Comparison of ENCODE assay signal across 27 cellular contexts in the genomic region with DNA sequence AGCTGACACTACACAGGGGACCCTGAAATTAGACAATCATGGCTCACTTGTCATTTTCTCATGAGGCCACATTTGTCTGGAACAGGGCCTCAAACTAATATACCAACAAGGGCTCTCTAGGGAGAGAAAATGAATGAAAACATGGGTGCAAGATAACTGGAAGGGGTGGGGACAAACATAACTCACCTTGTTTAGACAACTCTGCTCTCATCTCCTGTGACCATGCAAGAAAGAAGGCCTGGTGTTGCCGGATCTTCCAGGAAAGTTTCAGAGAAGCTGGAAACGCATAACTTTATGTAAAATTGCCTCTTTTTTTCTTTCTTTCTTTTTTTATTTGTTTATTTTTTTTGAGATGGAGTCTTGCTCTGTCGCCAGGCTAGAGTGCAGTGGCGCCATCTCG.
"Had no signal": no experiment of that assay in that cellular context is flagged by ENCODE, and none has a peak within 500 bp of the region (broad histone marks: within the 10 kb centered on the region; RNA-seq: fewer than 3 reads in every experiment).

No MANE protein-coding gene starts in this region.

- H3K4me3 ChIP-seq: stomach, suprapubic skin, testis, thoracic aorta, thyroid gland, tibial artery, tibial nerve, transverse colon, upper lobe of left lung, upper lobe of right lung, uterus, vagina had no signal

- H3K36me3 ChIP-seq: stomach, suprapubic skin, thoracic aorta, thyroid gland, tibial artery, tibial nerve, transverse colon, upper lobe of left lung, upper lobe of right lung, uterus, vagina had no signal

- H3K27ac ChIP-seq: stomach, suprapubic skin, testis, thoracic aorta, thyroid gland, tibial artery, tibial nerve, transverse colon, upper lobe of left lung, upper lobe of right lung, uterus, vagina had no signal

- DNase-seq: stimulated activated CD4-positive, alpha-beta T cell treated with anti-CD3 and anti-CD28 coated beads, Interleukin-2, amount 100 ng/mL, for 48 hours; stimulated activated CD4-positive, alpha-beta T cell treated with anti-CD3 and anti-CD28 coated beads, Interleukin-4, amount 100 ng/mL, for 1 hour; stimulated activated CD4-positive, alpha-beta T cell treated with anti-CD3 and anti-CD28 coated beads, Interleukin-4, amount 100 ng/mL, for 24 hours; stimulated activated CD4-positive, alpha-beta T cell treated with anti-CD3 and anti-CD28 coated beads, Interleukin-4, amount 100 ng/mL, for 4 hours; stimulated activated CD8-positive, alpha-beta memory T cell treated with anti-CD3 and anti-CD28 coated beads, Interleukin-4, amount 100 ng/mL, for 48 hours; stimulated activated naive B cell treated with anti-CD40 and anti-IgM and Interleukin-4, amounts not matched to agents 10 μg/mL and 1 μg/mL and 100 μg/mL, for 72 hours; stimulated activated naive CD4-positive, alpha-beta T cell; stimulated activated naive CD4-positive, alpha-beta T cell treated with Interleukin-2 at 50 U/mL for 16 hours; stimulated activated naive CD8-positive, alpha-beta T cell treated with anti-CD3 and anti-CD28 coated beads, Interleukin-15, amount 100 ng/mL, for 72 hours; stimulated activated naive CD8-positive, alpha-beta T cell treated with anti-CD3 and anti-CD28 coated beads, Interleukin-15, Interleukin-2, amounts not matched to agents 100 U/mL and 50 U/mL, for 24 hours; stomach; substantia nigra; testis; thyroid gland; tibial artery; transverse colon; trophoblast cell; upper lobe of left lung; upper lobe of right lung; uterus had no signal

- FAIRE-seq: urothelium cell line had no signal

- H3K9me3 ChIP-seq: suprapubic skin, testis, thoracic aorta, thyroid gland, tibial artery, tibial nerve, transverse colon, upper lobe of left lung, upper lobe of right lung, uterus, vagina had no signal

- ATAC-seq: stimulated activated effector memory CD8-positive, alpha-beta T cell treated with anti-CD3 and anti-CD28 coated beads, Interleukin-12 subunit alpha, Interleukin-12 subunit beta, amount 100 ng/mL, for 72 hours; stimulated activated memory B cell treated with anti-CD40 and anti-IgM and Interleukin-4, amounts not matched to agents 10 μg/mL and 1 μg/mL and 100 μg/mL, for 72 hours; stimulated activated naive B cell treated with anti-CD40 and anti-IgM and Interleukin-4, amounts not matched to agents 10 μg/mL and 1 μg/mL and 100 μg/mL, for 72 hours; stimulated activated naive CD8-positive, alpha-beta T cell treated with anti-CD3 and anti-CD28 coated beads, Interleukin-15, amount 100 ng/mL, for 72 hours; stimulated activated naive CD8-positive, alpha-beta T cell treated with anti-CD3 and anti-CD28 coated beads, Interleukin-15, Interleukin-2, amounts not matched to agents 100 U/mL and 50 U/mL, for 24 hours; upper lobe of right lung had no signal

- H3K27me3 ChIP-seq: stomach, suprapubic skin, testis, thyroid gland, tibial artery, tibial nerve, transverse colon, upper lobe of left lung, upper lobe of right lung, uterus, vagina had no signal

- H3K4me1 ChIP-seq: stomach, suprapubic skin, testis, thyroid gland, tibial artery, tibial nerve, transverse colon, upper lobe of left lung, upper lobe of right lung, uterus, vagina had no signal
